27 cellular contexts compared by ENCODE assay signal in the genomic region with DNA sequence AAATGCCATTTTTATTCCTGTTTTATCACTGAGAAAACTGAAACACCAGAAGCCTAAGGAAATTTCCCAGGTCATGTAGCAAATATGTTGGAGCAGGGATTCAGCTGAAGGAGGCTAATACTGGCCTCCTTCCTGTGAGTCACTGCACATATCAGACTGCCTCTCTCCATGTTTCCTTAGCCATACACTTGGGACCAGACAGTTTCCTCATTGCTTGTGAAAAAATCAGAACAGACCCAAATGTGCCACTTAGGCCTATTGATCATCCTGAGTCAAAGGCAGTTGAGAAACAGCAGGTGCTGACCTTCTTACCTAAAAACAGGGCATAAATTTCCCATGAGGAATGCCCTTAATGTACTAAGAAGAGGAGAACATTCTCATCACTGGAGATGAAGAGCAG. TPM values are rescaled to one million over a fixed set of nuclear protein-coding genes. Genes with fewer than 3 reads are reported as not detected.
A peak's percentile ranks its signal among the peaks of the same experiment; 100 is the strongest.
DNase-seq lines count a peak whose midpoint lies in the region; ATAC-seq and TF ChIP-seq lines count a peak whose summit lies in the region.
"Had no signal": no experiment of that assay in that cellular context is flagged by ENCODE, and none has a peak within 500 bp of the region (broad histone marks: within the 10 kb centered on the region; RNA-seq: fewer than 3 reads in every experiment).

No MANE protein-coding gene starts in this region.

- H3K27ac ChIP-seq in coronary artery: no peak overlapping the region
- H3K27ac ChIP-seq: PC-9, SJCRH30 had no signal

- H3K4me3 ChIP-seq in skeletal muscle cell (ENCODE audit: low read depth, low read length): no peak overlapping the region
- H3K4me3 ChIP-seq in coronary artery: no peak overlapping the region
- H3K4me3 ChIP-seq: PC-9, SJCRH30 had no signal

- ATAC-seq in HG03439 (IDR thresholded peaks at IDR 0.05; ENCODE audit: unreplicated experiment): no peak
- ATAC-seq: Right ventricle myocardium inferior, SK-N-SH treated with all-trans-retinoic acid at 6 μM for 48 hours had no signal

- no peak for TF ChIP-seq CTCF in coronary artery (IDR thresholded peaks at IDR 0.05)

- DNase-seq in EH (ENCODE audit: low read depth) (peak; percentile 18), HT1080 (ENCODE audit: low read depth) (peak; percentile 24), dermis blood vessel endothelial cell (peak; percentile 11), skeletal muscle cell (ENCODE audit: low read depth) (peak; percentile 35), coronary artery (ENCODE audit: low spot score) (no peak), NCI-H1048 (lab: John Stamatoyannopoulos, UW) (no peak)
- no peak for DNase-seq in activated CD4-positive, alpha-beta T cell treated with anti-CD3 and anti-CD28 coated beads, Interleukin-2, amount 50 U/mL, for 1 hour
- DNase-seq: 8988T; ACHN; BE2C; CD8-positive, alpha-beta memory T cell; DMS153; GF-D8; HCEC 1CT; Kasumi-1; NCI-H1105 treated with DMSO at 0.1 percent for 48 hours; NCI-H146; NCI-H1930; NCI-H2107; NCI-H524; NCI-H774; NK-92 treated with Interleukin-12 subunit alpha and Interleukin-12 subunit beta, amount 100 ng/mL, for 24 hours; PC-9; SJCRH30 had no signal

RNA-seq across cellular contexts. Expression of a gene that starts 18.9 kb away (rescaled TPM):
- total RNA-seq in HT1080 (2014; rRNA removed; shearing (Covaris generic)): 171 and 218 TPM in 2 replicates
- 50.9 and 56.3 TPM in 2 replicates for polyA plus RNA-seq in HT1080 (2015; cell fraction: cytosol; rRNA removed)
- polyA plus RNA-seq in HT1080 (2015; cell fraction: nucleus; rRNA removed): 133 and 141 TPM in 2 replicates
- total RNA-seq in dermis blood vessel endothelial cell: 73.0 and 109 TPM in 2 replicates

Comparison
In these comparisons a context has a peak if more than half of its experiments do, and no peak if none do; other contexts are left out.
1. DNase-seq: peak in EH (single experiment), HT1080 (single experiment), dermis blood vessel endothelial cell (single experiment) and skeletal muscle cell (single experiment); none in coronary artery (single experiment), activated CD4-positive, alpha-beta T cell treated with anti-CD3 and anti-CD28 coated beads, Interleukin-2, amount 50 U/mL, for 1 hour (single experiment) and NCI-H1048 (single experiment).